7 cellular contexts compared by ENCODE assay signal in the genomic region with DNA sequence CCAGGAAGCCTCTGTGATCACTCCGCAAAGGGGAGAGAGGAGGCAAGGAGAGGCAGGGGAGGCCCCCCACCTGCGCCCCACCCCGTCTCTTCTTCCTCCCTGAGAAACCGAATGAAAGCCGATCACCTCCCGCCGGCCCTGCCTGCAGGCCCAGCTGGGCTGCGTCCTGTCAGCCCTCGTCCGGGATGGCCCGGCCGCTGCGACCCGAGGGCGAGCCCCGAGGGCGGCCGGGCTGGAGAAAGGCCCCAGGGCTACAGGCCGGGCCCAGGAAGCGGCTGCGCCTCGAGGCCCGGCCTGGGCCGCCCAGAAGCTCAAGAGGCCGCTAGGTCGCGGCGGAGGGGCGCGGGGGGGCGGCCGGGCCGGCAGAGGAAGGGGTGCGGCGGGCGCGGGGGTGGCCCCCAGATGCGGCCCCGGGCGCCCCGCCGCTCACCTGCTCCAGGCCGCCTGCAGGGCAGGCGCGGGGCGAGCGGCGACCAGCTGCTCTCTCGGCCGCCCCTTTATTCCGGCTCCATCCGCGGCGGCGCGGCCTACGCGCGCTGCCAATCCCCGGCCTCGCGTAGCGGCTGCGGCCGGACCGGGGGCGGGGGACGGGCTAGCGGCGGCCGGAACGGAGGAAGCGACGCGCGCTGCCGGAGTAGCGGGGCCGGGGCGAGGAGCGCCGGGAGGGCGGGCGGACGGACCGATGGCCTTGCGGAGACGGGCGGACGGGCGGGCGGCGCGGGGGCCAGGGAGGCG. TPM values are rescaled to one million over a fixed set of nuclear protein-coding genes. Genes with fewer than 3 reads are reported as not detected.
DNase-seq lines count a peak whose midpoint lies in the region; ATAC-seq, FAIRE-seq and TF ChIP-seq lines count a peak whose summit lies in the region.

Gene ZNF319 (minus strand): TSS at position 702 of the 735 bp plus-strand sequence. CDS start 2,407 bp downstream, outside the sequence.

- peak; percentile 88 for DNase-seq in H7
- DNase-seq in NB4 (ENCODE audit: low read depth), result no peak
- no peak for DNase-seq in breast epithelium (ENCODE audit: low spot score in 2 of 2)
- no peak for DNase-seq in HepG2 (ENCODE audit: low spot score)
- DNase-seq in substantia nigra (lab: John Stamatoyannopoulos, UW), result peak in 4 of 49 donors; percentile 28 to 87 (median 44)
- DNase-seq in NCI-H1105 (lab: John Stamatoyannopoulos, UW), result no peak

- peak within 1 kb of the TSS; percentile 99 for H3K4me2 ChIP-seq in HepG2 (ENCODE audit: low read depth, low read length)

- no peaks in the 10 kb centered on the region for H3K9me3 ChIP-seq in breast epithelium
- H3K9me3 ChIP-seq in HepG2 (ENCODE audit: low read length), result no peaks in the 10 kb centered on the region

- TF ChIP-seq EP300 in HepG2 (IDR thresholded peaks at IDR 0.05; ENCODE audit: low read depth in 2 of 2, low read length in 2 of 2), result no peak
- no peak for TF ChIP-seq EP300 in HepG2 (CRISPR knock-in tag; IDR thresholded peaks at IDR 0.05; ENCODE audit: borderline replicate concordance)

- H3K4me3 ChIP-seq in H7 (ENCODE audit: insufficient read depth, low read depth, low read length) (peak within 1 kb of the TSS; percentile 74), NB4 (ENCODE audit: low read depth, low read length) (peak within 1 kb of the TSS; percentile 69), breast epithelium (peak within 1 kb of the TSS; percentile 59 to 77 (median 74)), HepG2 (replicated peaks in 1 of 3; ENCODE audit: insufficient read depth in 1 of 3, low read depth in 2 of 3, low read length in 3 of 3) (peak within 1 kb of the TSS; percentile 85 to 98 (median 93))

- POLR2A ChIA-PET in HepG2 (lab: Yijun Ruan, JAX), result interaction anchor here (0.8 to 4.1 kb wide), 11 partner anchors 24 to 265 kb away, joined by 3 to 24 read pairs (median 4); partner anchors contain the start of genes CFAP20, KATNB1 and KIFC3

- TF ChIP-seq RAD21 in HepG2 (CRISPR knock-in tag; IDR thresholded peaks at IDR 0.05), result no peak

- WGBS in HepG2 (ENCODE audit: low lambda C conversion rate), result 8% methylated on average over 8 of the region's 95 CpGs

- FAIRE-seq in HepG2 (lab: Jason Lieb, UNC), result no peak

- H2AFZ ChIP-seq in HepG2 (ENCODE audit: low read length), result no peak within 1 kb of the TSS

- no peaks in the 10 kb centered on the region for H3K4me1 ChIP-seq in breast epithelium
- peaks cover 34% of the 10 kb centered on the region for H3K4me1 ChIP-seq in HepG2 (ENCODE audit: insufficient read depth, low read length)

- H3K36me3 ChIP-seq in H7 (replicated peaks; ENCODE audit: control insufficient read depth, insufficient read depth, low read length) (peaks cover 1% of the 10 kb centered on the region), breast epithelium (peaks cover 5% of the 10 kb centered on the region), HepG2 (replicated peaks in 1 of 2; ENCODE audit: control insufficient read depth in 1 of 2, insufficient read depth in 2 of 2, low read length in 2 of 2) (peaks cover 10 to 34% of the 10 kb centered on the region in 2 experiments; a peak in 4 of 5 replicates)

- peak within 1 kb of the TSS; percentile 83 to 87 for H3K27ac ChIP-seq in breast epithelium
- peak within 1 kb of the TSS; percentile 81 for H3K27ac ChIP-seq in HepG2 (ENCODE audit: extremely low read length, insufficient read depth, low read length)
- H3K27ac ChIP-seq in substantia nigra (ENCODE audit: low read depth, low read length, poor library complexity, severe bottlenecking), result peak within 1 kb of the TSS; percentile 91

- in situ Hi-C loops in HepG2 (cut with HindIII; ENCODE audit: extremely low pct_ligation_motif_present, low pct_unique_long_range_greater_than_20kb), result loop anchor here (5.0 kb wide), 2 partner anchors 103 to 243 kb away; no protein-coding TSS in a partner anchor

- CTCF ChIA-PET in HepG2 (lab: Yijun Ruan, JAX; ENCODE audit: low intra/inter-chr PET ratio, low total read pairs), result interaction anchor here (0.7 to 0.9 kb wide), 2 partner anchors 243 to 351 kb away, joined by 3 to 5 read pairs; no protein-coding TSS in a partner anchor

- TF ChIP-seq CTCF in NB4 (IDR thresholded peaks at IDR 0.05; ENCODE audit: low read depth, low read length) (no peak), breast epithelium (IDR thresholded peaks at IDR 0.05) (no peak), HepG2 (CRISPR knock-in tag; IDR thresholded peaks at IDR 0.05) (no peak)

- H3K79me2 ChIP-seq in HepG2 (ENCODE audit: insufficient read depth, low read length), result peaks cover 7% of the 10 kb centered on the region

- H4K20me1 ChIP-seq in HepG2 (ENCODE audit: insufficient read depth, low read length), result no peaks in the 10 kb centered on the region

- no TSS peak for BruUV-seq in HepG2 (replicated peaks; lab: Mats Ljungman, UMichigan)

- TF ChIP-seq POLR2A in NB4 (IDR thresholded peaks at IDR 0.05; ENCODE audit: extremely low read depth, insufficient read length) (no peak), breast epithelium (IDR thresholded peaks at IDR 0.05) (no peak), HepG2 (IDR thresholded peaks at IDR 0.05; ENCODE audit: insufficient read depth in 1 of 2, low read depth in 2 of 2, low read length in 2 of 2) (peak in 1 of 2 experiments; percentile 69; a peak in 2 of 4 replicates)

- peak within 1 kb of the TSS; percentile 81 for H3K9ac ChIP-seq in HepG2 (ENCODE audit: insufficient read depth, low read depth, low read length)

- H3K27me3 ChIP-seq in H7 (ENCODE audit: control insufficient read depth, insufficient read depth, low read length) (no peaks in the 10 kb centered on the region), breast epithelium (no peaks in the 10 kb centered on the region), HepG2 (ENCODE audit: control insufficient read depth in 1 of 2, insufficient read depth in 2 of 2, low read length in 2 of 2) (no peaks in the 10 kb centered on the region; a peak in 1 of 5 replicates)

- intact Hi-C loops in breast epithelium (cut with DNase I; ENCODE audit: low total_unique reads) (loop anchor here (5.0 kb wide), 1 partner anchor 98 kb away; no protein-coding TSS in a partner anchor), HepG2 (cut with micrococcal nuclease; ENCODE audit: unreplicated experiment) (loop anchor here (2.0 to 10.0 kb wide), 3 partner anchors 99 to 265 kb away; partner anchors contain the start of gene KATNB1)

- ATAC-seq in GM18517 (IDR thresholded peaks at IDR 0.05; ENCODE audit: unreplicated experiment) (peak; percentile 10), HepG2 (peak; percentile 13)

TF ChIP-seq in HepG2, 621 proteins besides CTCF, POLR2A, EP300 and RAD21 (continues in another document):
- TF ChIP-seq HNRNPLL (IDR thresholded peaks at IDR 0.05; ENCODE audit: low read depth, low read length, poor library complexity, severe bottlenecking) (peak; percentile 28), PPARG (CRISPR knock-in tag; conservative IDR thresholded peaks at IDR 0.05) (no peak), HBP1 (CRISPR knock-in tag; IDR thresholded peaks at IDR 0.05; ENCODE audit: low read depth) (peak; percentile 70; the same call in 1 of the 2 replicates), RFXANK (CRISPR knock-in tag; IDR thresholded peaks at IDR 0.05) (no peak), ZNF777 (CRISPR knock-in tag; IDR thresholded peaks at IDR 0.05) (peak; percentile 38; the same call in 1 of the 2 replicates)

RNA-seq across cellular contexts. Expression of gene ZNF319, which starts in this region (rescaled TPM):
- total RNA-seq in H7 (2014; rRNA removed; shearing (Covaris generic)), result 3.1 and 3.4 TPM in 2 replicates
- 1 to 10 TPM; 6.2 to 7.2 (median 6.4) TPM for total RNA-seq in breast epithelium
- total RNA-seq in HepG2 (2016; rRNA removed; fragmentation: Illumina TruSeq; extraction: Trizol), result 3.5 and 3.6 TPM in 2 replicates
- total RNA-seq in HepG2 (2016; cell fraction: cytosol; rRNA removed; fragmentation: Illumina TruSeq; extraction: Trizol; ENCODE audit: low read depth), result 0.51 and 0.88 TPM in 2 replicates
- 3.1 and 3.2 TPM in 2 replicates for total RNA-seq in HepG2 (2016; cell fraction: insoluble cytoplasmic fraction; rRNA removed; fragmentation: Illumina TruSeq; extraction: Trizol)
- total RNA-seq in HepG2 (2016; cell fraction: membrane; rRNA removed; fragmentation: Illumina TruSeq; extraction: Trizol), result 2.3 and 2.7 TPM in 2 replicates
- total RNA-seq in HepG2 (2016; cell fraction: nucleus; rRNA removed; fragmentation: Illumina TruSeq; extraction: Trizol), result 3.0 and 3.7 TPM in 2 replicates
- polyA plus RNA-seq in HepG2 (2011; rRNA removed), result 2.4 and 5.2 TPM in 2 replicates
- 2.9 and 3.1 TPM in 2 replicates for polyA plus RNA-seq in HepG2 (2011; cell fraction: cytosol; rRNA removed)
- 7.2 and 8.1 TPM in 2 replicates for polyA plus RNA-seq in HepG2 (2011; cell fraction: nucleus; rRNA removed)
- polyA plus RNA-seq in HepG2 (2012), result 2.2 and 4.4 TPM in 2 replicates
- 0.15 and 0.25 TPM in 2 replicates for polyA plus RNA-seq in HepG2 (2016; cell fraction: cytosol; fragmentation: Illumina TruSeq; extraction: Trizol; ENCODE audit: low read depth)
- 4.6 TPM in 2 replicates for polyA plus RNA-seq in HepG2 (2016; cell fraction: insoluble cytoplasmic fraction; fragmentation: Illumina TruSeq; extraction: Trizol; ENCODE audit: low read depth)
- 1.0 and 1.3 TPM in 2 replicates for polyA plus RNA-seq in HepG2 (2016; cell fraction: membrane; fragmentation: Illumina TruSeq; extraction: Trizol; ENCODE audit: low read depth)
- 5.6 TPM in 2 replicates for polyA plus RNA-seq in HepG2 (2016; cell fraction: nucleus; fragmentation: Illumina TruSeq; extraction: Trizol; ENCODE audit: insufficient read depth, low read depth)
- polyA minus RNA-seq in HepG2 (2011; rRNA and poly(A)+ RNA removed; ENCODE audit: low replicate concordance), result 8.6 and 11.6 TPM in 2 replicates
- 4.9 and 6.1 TPM in 2 replicates for polyA minus RNA-seq in HepG2 (2011; cell fraction: cytosol; rRNA and poly(A)+ RNA removed)
- polyA minus RNA-seq in HepG2 (2011; cell fraction: nucleus; rRNA and poly(A)+ RNA removed), result 4.6 and 5.0 TPM in 2 replicates
